Comparison of ENCODE assay signal across 1 cellular context in genomic region chr11:119421941-119422504, GRCh38.
TF ChIP-seq lines count a peak whose summit lies in the region.

No MANE protein-coding gene starts in this region.

TF ChIP-seq in HepG2, 621 proteins besides CTCF, POLR2A, EP300 and RAD21:
- TF ChIP-seq HES4 (CRISPR knock-in tag; IDR thresholded peaks at IDR 0.05; ENCODE audit: borderline replicate concordance): no peak
- peak; percentile 68; the same call in 1 of the 2 replicates for TF ChIP-seq ZNF800 (CRISPR knock-in tag; IDR thresholded peaks at IDR 0.05)
- TF ChIP-seq HNRNPK (IDR thresholded peaks at IDR 0.05; ENCODE audit: low read depth, low read length, poor library complexity, severe bottlenecking): no peak
- no peak for TF ChIP-seq SALL2 (CRISPR knock-in tag; IDR thresholded peaks at IDR 0.05)
- peak; percentile 30; the same call in 1 of the 2 replicates for TF ChIP-seq ZBTB14 (CRISPR knock-in tag; IDR thresholded peaks at IDR 0.05)
TF ChIP-seq in HepG2: peak in this region for 2.
